ENCODE assay signal across 17 cellular contexts in the genomic region with DNA sequence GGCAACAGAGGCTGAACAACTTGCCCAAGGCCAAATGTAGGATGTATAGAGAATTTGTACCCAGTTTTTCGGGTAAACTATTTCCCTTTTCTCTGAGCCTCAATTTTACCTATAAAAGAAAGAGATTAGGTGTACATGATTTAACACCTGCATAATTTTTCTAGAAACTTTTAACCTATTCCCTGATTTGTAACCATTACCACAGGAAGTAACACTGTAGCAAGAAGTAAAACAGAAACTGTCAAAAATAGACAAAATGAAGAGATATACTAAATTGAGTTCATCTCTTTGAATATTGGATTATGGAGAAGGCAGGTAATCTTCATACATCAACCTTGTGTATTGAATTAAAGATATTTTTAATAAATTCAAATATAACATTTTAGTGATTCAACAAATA.
DNase-seq lines count a peak whose midpoint lies in the region; ATAC-seq and TF ChIP-seq lines count a peak whose summit lies in the region.
"Had no signal": no experiment of that assay in that cellular context is flagged by ENCODE, and none has a peak within 500 bp of the region (broad histone marks: within the 10 kb centered on the region; RNA-seq: fewer than 3 reads in every experiment).

No MANE protein-coding gene starts in this region.

- DNase-seq in DMS153 (lab: John Stamatoyannopoulos, UW) (no peak), nephron progenitor cell (no peak), superior temporal gyrus (ENCODE audit: extremely low spot score) (no peak)
- DNase-seq: 8988T; activated CD8-positive, alpha-beta T cell treated with anti-CD3 and anti-CD28 coated beads for 36 hours; CD4-positive, CD25-positive, alpha-beta regulatory T cell; EL; immature natural killer cell; naive thymus-derived CD8-positive, alpha-beta T cell; NCI-H2107; NCI-H69 had no signal

- no peak for TF ChIP-seq CTCF in nephron progenitor cell (IDR thresholded peaks at IDR 0.05)

- H3K4me1 Mint-ChIP-seq in nephron progenitor cell: peaks cover 10% of the 10 kb centered on the region
- H3K4me1 Mint-ChIP-seq: CD4-positive, CD25-positive, alpha-beta regulatory T cell; immature natural killer cell; naive thymus-derived CD8-positive, alpha-beta T cell had no signal

- no peaks in the 10 kb centered on the region for H3K36me3 Mint-ChIP-seq in nephron progenitor cell (ENCODE audit: low read depth)
- H3K36me3 Mint-ChIP-seq: CD4-positive, CD25-positive, alpha-beta regulatory T cell; immature natural killer cell; naive thymus-derived CD8-positive, alpha-beta T cell had no signal

- peaks cover 3% of the 10 kb centered on the region for H3K27me3 Mint-ChIP-seq in nephron progenitor cell (ENCODE audit: low read depth, poor library complexity)
- H3K27me3 Mint-ChIP-seq: activated CD8-positive, alpha-beta T cell treated with anti-CD3 and anti-CD28 coated beads for 36 hours had no signal

- no peak overlapping the region for H3K4me3 Mint-ChIP-seq in nephron progenitor cell
- H3K4me3 Mint-ChIP-seq: activated CD8-positive, alpha-beta T cell treated with anti-CD3 and anti-CD28 coated beads for 36 hours; activated T-helper 1 cell treated with anti-CD3 and anti-CD28 coated beads, Interleukin-12 subunit alpha, Interleukin-12 subunit beta, Interleukin-2, Interleukin-4 antibody, amounts not matched to agents 30 ng/mL and 10 ng/mL and 1 ng/mL, durations not matched to agents 14 hours and 24 hours and 36 hours; CD4-positive, CD25-positive, alpha-beta regulatory T cell; immature natural killer cell; naive thymus-derived CD8-positive, alpha-beta T cell had no signal

- no peaks in the 10 kb centered on the region for H3K9me3 Mint-ChIP-seq in nephron progenitor cell
- H3K9me3 Mint-ChIP-seq: activated CD8-positive, alpha-beta T cell treated with anti-CD3 and anti-CD28 coated beads for 36 hours; activated T-helper 1 cell treated with anti-CD3 and anti-CD28 coated beads, Interleukin-12 subunit alpha, Interleukin-12 subunit beta, Interleukin-2, Interleukin-4 antibody, amounts not matched to agents 30 ng/mL and 10 ng/mL and 1 ng/mL, durations not matched to agents 14 hours and 24 hours and 36 hours had no signal

- ATAC-seq in GM18502 (IDR thresholded peaks at IDR 0.05; ENCODE audit: poor library complexity, unreplicated experiment) (peak; percentile 47), GM19438 (IDR thresholded peaks at IDR 0.05; ENCODE audit: low read depth, unreplicated experiment) (peak; percentile 36), HG02610 (IDR thresholded peaks at IDR 0.05; ENCODE audit: unreplicated experiment) (peak; percentile 39), HG03280 (IDR thresholded peaks at IDR 0.05; ENCODE audit: unreplicated experiment) (peak; percentile 18), HG03521 (IDR thresholded peaks at IDR 0.05; ENCODE audit: unreplicated experiment) (no peak)
- ATAC-seq: activated CD8-positive, alpha-beta T cell treated with anti-CD3 and anti-CD28 coated beads for 36 hours; naive thymus-derived CD8-positive, alpha-beta T cell had no signal

- no peak overlapping the region for H3K27ac Mint-ChIP-seq in nephron progenitor cell
- H3K27ac Mint-ChIP-seq: activated CD8-positive, alpha-beta T cell treated with anti-CD3 and anti-CD28 coated beads for 36 hours; activated T-helper 1 cell treated with anti-CD3 and anti-CD28 coated beads, Interleukin-12 subunit alpha, Interleukin-12 subunit beta, Interleukin-2, Interleukin-4 antibody, amounts not matched to agents 30 ng/mL and 10 ng/mL and 1 ng/mL, durations not matched to agents 14 hours and 24 hours and 36 hours; CD4-positive, CD25-positive, alpha-beta regulatory T cell; immature natural killer cell; naive thymus-derived CD8-positive, alpha-beta T cell had no signal
